In genomic region chr4:47483722-47484121, GRCh38 we compare ENCODE assay signal across 12 cellular contexts. TPM values are rescaled to one million over a fixed set of nuclear protein-coding genes. Genes with fewer than 3 reads are reported as not detected.
DNase-seq lines count a peak whose midpoint lies in the region; ATAC-seq, FAIRE-seq and TF ChIP-seq lines count a peak whose summit lies in the region.
"Had no signal": no experiment of that assay in that cellular context is flagged by ENCODE, and none has a peak within 500 bp of the region (broad histone marks: within the 10 kb centered on the region; RNA-seq: fewer than 3 reads in every experiment).

No MANE protein-coding gene starts in this region.

- H3K27me3 ChIP-seq in HepG2 (ENCODE audit: control insufficient read depth in 1 of 2, insufficient read depth in 2 of 2, low read length in 2 of 2) (peaks cover 0 to 3% of the 10 kb centered on the region in 2 experiments; a peak in 1 of 5 replicates), right lobe of liver (no peaks in the 10 kb centered on the region), vagina (no peaks in the 10 kb centered on the region)
- H3K27me3 ChIP-seq: cardiac muscle cell had no signal

- H3K36me3 ChIP-seq in HepG2 (replicated peaks in 1 of 2; ENCODE audit: control insufficient read depth in 1 of 2, insufficient read depth in 2 of 2, low read length in 2 of 2) (no peaks in the 10 kb centered on the region), right lobe of liver (no peaks in the 10 kb centered on the region), vagina (no peaks in the 10 kb centered on the region)
- H3K36me3 ChIP-seq: cardiac muscle cell had no signal

- TF ChIP-seq CTCF in HepG2 (CRISPR knock-in tag; IDR thresholded peaks at IDR 0.05) (no peak), right lobe of liver (IDR thresholded peaks at IDR 0.05) (no peak), vagina (IDR thresholded peaks at IDR 0.05) (no peak)

- no peak for FAIRE-seq in HepG2 (lab: Jason Lieb, UNC)

- TF ChIP-seq POLR2A in HepG2 (IDR thresholded peaks at IDR 0.05; ENCODE audit: insufficient read depth in 1 of 2, low read depth in 2 of 2, low read length in 2 of 2) (no peak), right lobe of liver (IDR thresholded peaks at IDR 0.05) (no peak), vagina (IDR thresholded peaks at IDR 0.05) (no peak)

- H3K27ac Mint-ChIP-seq in activated T-helper 1 cell treated with anti-CD3 and anti-CD28 coated beads, Interleukin-12 subunit alpha, Interleukin-12 subunit beta, Interleukin-2, Interleukin-4 antibody, amounts not matched to agents 30 ng/mL and 10 ng/mL and 1 ng/mL, durations not matched to agents 14 hours and 24 hours and 36 hours, result no peak overlapping the region

- no peaks in the 10 kb centered on the region for H3K36me3 Mint-ChIP-seq in activated T-helper 1 cell treated with anti-CD3 and anti-CD28 coated beads, Interleukin-12 subunit alpha, Interleukin-12 subunit beta, Interleukin-2, Interleukin-4 antibody, amounts not matched to agents 30 ng/mL and 10 ng/mL and 1 ng/mL, durations not matched to agents 14 hours and 24 hours and 36 hours (ENCODE audit: low read depth)

- WGBS in HepG2 (ENCODE audit: low lambda C conversion rate), result 0% methylated on average over 3 of the region's 3 CpGs
- 91% methylated on average over 2 of the region's 3 CpGs for WGBS in right lobe of liver (ENCODE audit: insufficient coverage, low coverage, low lambda C conversion rate, missing lambda C conversion rate)

- CTCF ChIA-PET in HepG2 (lab: Yijun Ruan, JAX; ENCODE audit: low intra/inter-chr PET ratio, low total read pairs), result no interaction called here

- H3K9me3 Mint-ChIP-seq in activated T-helper 1 cell treated with anti-CD3 and anti-CD28 coated beads, Interleukin-12 subunit alpha, Interleukin-12 subunit beta, Interleukin-2, Interleukin-4 antibody, amounts not matched to agents 30 ng/mL and 10 ng/mL and 1 ng/mL, durations not matched to agents 14 hours and 24 hours and 36 hours, result no peaks in the 10 kb centered on the region

- no peak overlapping the region for H3K27ac ChIP-seq in HepG2 (ENCODE audit: extremely low read length, insufficient read depth, low read length)
- no peak overlapping the region for H3K27ac ChIP-seq in right lobe of liver
- peak overlapping the region; percentile 93 for H3K27ac ChIP-seq in vagina
- H3K27ac ChIP-seq: cardiac muscle cell had no signal

- H2AFZ ChIP-seq in HepG2 (ENCODE audit: low read length), result peak overlapping the region; percentile 80

- H3K4me1 ChIP-seq in HepG2 (ENCODE audit: insufficient read depth, low read length) (peaks cover 20% of the 10 kb centered on the region), right lobe of liver (peaks cover 0 to 6% (median 1%) of the 10 kb centered on the region in 4 donors), vagina (peaks cover 35% of the 10 kb centered on the region)

- H3K79me2 ChIP-seq in HepG2 (ENCODE audit: insufficient read depth, low read length), result no peaks in the 10 kb centered on the region

- H3K4me3 ChIP-seq in HepG2 (replicated peaks in 1 of 3; ENCODE audit: insufficient read depth in 1 of 3, low read depth in 2 of 3, low read length in 3 of 3) (no peak overlapping the region), right lobe of liver (no peak overlapping the region), vagina (no peak overlapping the region)
- H3K4me3 ChIP-seq: cardiac muscle cell had no signal

- DNase-seq in HepG2 (ENCODE audit: low spot score), result no peak
- DNase-seq in right lobe of liver, result no peak
- DNase-seq in activated T-helper 1 cell treated with anti-CD3 and anti-CD28 coated beads, Interleukin-12 subunit alpha, Interleukin-12 subunit beta, Interleukin-2, Interleukin-4 antibody, amounts not matched to agents 30 ng/mL and 10 ng/mL and 1 ng/mL, durations not matched to agents 14 hours and 24 hours and 36 hours (ENCODE audit: low spot score), result no peak
- DNase-seq in kidney tubule cell (ENCODE audit: low spot score), result peak; percentile 74
- DNase-seq in vagina (ENCODE audit: extremely low spot score in 2 of 2), result no peak
- no peak for DNase-seq in activated naive CD4-positive, alpha-beta T cell treated with Interleukin-2 at 50 U/mL for 16 hours
- DNase-seq in stimulated activated naive CD8-positive, alpha-beta T cell treated with anti-CD3 and anti-CD28 coated beads, Interleukin-15, Interleukin-2, amounts not matched to agents 100 U/mL and 50 U/mL, for 24 hours, result no peak
- DNase-seq: activated CD8-positive, alpha-beta memory T cell treated with anti-CD3 and anti-CD28 coated beads for 24 hours; NCI-H187 had no signal

- intact Hi-C loops in HepG2 (cut with micrococcal nuclease; ENCODE audit: unreplicated experiment) (loop anchor here (2.0 kb wide), 1 partner anchor 21 kb away; the partner anchor contains the start of gene COMMD8), right lobe of liver (cut with DNase I) (no loop called here), vagina (cut with DNase I) (no loop called here)
- intact Hi-C loops in activated T-helper 1 cell treated with anti-CD3 and anti-CD28 coated beads, Interleukin-12 subunit alpha, Interleukin-12 subunit beta, Interleukin-2, Interleukin-4 antibody, amounts not matched to agents 30 ng/mL and 10 ng/mL and 1 ng/mL, durations not matched to agents 14 hours and 24 hours and 36 hours (cut with micrococcal nuclease), result loop anchor here (2.0 to 10.0 kb wide), 3 partner anchors 47 to 641 kb away; no protein-coding TSS in a partner anchor

- POLR2A ChIA-PET in HepG2 (lab: Yijun Ruan, JAX), result interaction anchor here (2.2 kb wide), 1 partner anchor 21 kb away, joined by 15 read pairs; the partner anchor contains the start of gene COMMD8

- H3K4me2 ChIP-seq in HepG2 (ENCODE audit: low read depth, low read length), result peak overlapping the region; percentile 89

- peak; percentile 4; the same call in 1 of the 3 replicates for ATAC-seq in HepG2
- no peak for ATAC-seq in right lobe of liver
- no peak for ATAC-seq in GM21381 (IDR thresholded peaks at IDR 0.05; ENCODE audit: unreplicated experiment)
- ATAC-seq in stimulated activated naive CD8-positive, alpha-beta T cell treated with anti-CD3 and anti-CD28 coated beads, Interleukin-15, Interleukin-2, amounts not matched to agents 100 U/mL and 50 U/mL, for 24 hours, result no peak
- ATAC-seq: Panc1 had no signal

- H4K20me1 ChIP-seq in HepG2 (ENCODE audit: insufficient read depth, low read length), result no peaks in the 10 kb centered on the region

- H3K9me3 ChIP-seq in HepG2 (ENCODE audit: low read length) (no peaks in the 10 kb centered on the region), right lobe of liver (no peaks in the 10 kb centered on the region), vagina (no peaks in the 10 kb centered on the region)

- in situ Hi-C loops in HepG2 (cut with HindIII; ENCODE audit: extremely low pct_ligation_motif_present, low pct_unique_long_range_greater_than_20kb), result no loop called here

- H3K4me3 Mint-ChIP-seq in activated T-helper 1 cell treated with anti-CD3 and anti-CD28 coated beads, Interleukin-12 subunit alpha, Interleukin-12 subunit beta, Interleukin-2, Interleukin-4 antibody, amounts not matched to agents 30 ng/mL and 10 ng/mL and 1 ng/mL, durations not matched to agents 14 hours and 24 hours and 36 hours, result peak overlapping the region; percentile 92

- peaks cover 27% of the 10 kb centered on the region for H3K4me1 Mint-ChIP-seq in activated T-helper 1 cell treated with anti-CD3 and anti-CD28 coated beads, Interleukin-12 subunit alpha, Interleukin-12 subunit beta, Interleukin-2, Interleukin-4 antibody, amounts not matched to agents 30 ng/mL and 10 ng/mL and 1 ng/mL, durations not matched to agents 14 hours and 24 hours and 36 hours (ENCODE audit: low read depth)

- TF ChIP-seq EP300 in HepG2 (IDR thresholded peaks at IDR 0.05; ENCODE audit: low read depth in 2 of 2, low read length in 2 of 2) (no peak), HepG2 (CRISPR knock-in tag; IDR thresholded peaks at IDR 0.05; ENCODE audit: borderline replicate concordance) (no peak)

- H3K9ac ChIP-seq in HepG2 (ENCODE audit: insufficient read depth, low read depth, low read length), result no peak overlapping the region

- BruUV-seq in HepG2 (replicated peaks; lab: Mats Ljungman, UMichigan), result no TSS peak

- H3K27me3 Mint-ChIP-seq in activated T-helper 1 cell treated with anti-CD3 and anti-CD28 coated beads, Interleukin-12 subunit alpha, Interleukin-12 subunit beta, Interleukin-2, Interleukin-4 antibody, amounts not matched to agents 30 ng/mL and 10 ng/mL and 1 ng/mL, durations not matched to agents 14 hours and 24 hours and 36 hours (ENCODE audit: insufficient read depth), result peaks cover 13% of the 10 kb centered on the region

- no peak for TF ChIP-seq RAD21 in HepG2 (CRISPR knock-in tag; IDR thresholded peaks at IDR 0.05)

RNA-seq across cellular contexts. Expression of gene ATP10D, which starts 1.4 kb away (rescaled TPM):
- total RNA-seq in HepG2 (2016; rRNA removed; fragmentation: Illumina TruSeq; extraction: Trizol) (5.2 and 9.8 TPM in 2 replicates), right lobe of liver (10 to 100 TPM in 2 of 6 experiments, 1 to 10 TPM in 4; 5.1 to 14.0 (median 8.5) TPM), vagina (25.3 TPM)
- 0.97 and 1.0 TPM in 2 replicates for total RNA-seq in HepG2 (2016; cell fraction: cytosol; rRNA removed; fragmentation: Illumina TruSeq; extraction: Trizol; ENCODE audit: low read depth)
- 5.4 and 8.4 TPM in 2 replicates for total RNA-seq in HepG2 (2016; cell fraction: insoluble cytoplasmic fraction; rRNA removed; fragmentation: Illumina TruSeq; extraction: Trizol)
- 1.8 and 2.2 TPM in 2 replicates for total RNA-seq in HepG2 (2016; cell fraction: membrane; rRNA removed; fragmentation: Illumina TruSeq; extraction: Trizol)
- 15.8 and 16.4 TPM in 2 replicates for total RNA-seq in HepG2 (2016; cell fraction: nucleus; rRNA removed; fragmentation: Illumina TruSeq; extraction: Trizol)
- 2.2 and 3.4 TPM in 2 replicates for polyA plus RNA-seq in HepG2 (2011; rRNA removed)
- polyA plus RNA-seq in HepG2 (2011; cell fraction: cytosol; rRNA removed), result 1.2 and 3.3 TPM in 2 replicates
- polyA plus RNA-seq in HepG2 (2011; cell fraction: nucleus; rRNA removed), result 2.2 and 2.6 TPM in 2 replicates
- 0.78 and 1.7 TPM in 2 replicates for polyA plus RNA-seq in HepG2 (2012)
- 0.28 and 0.29 TPM in 2 replicates for polyA plus RNA-seq in HepG2 (2016; cell fraction: cytosol; fragmentation: Illumina TruSeq; extraction: Trizol; ENCODE audit: low read depth)
- polyA plus RNA-seq in HepG2 (2016; cell fraction: insoluble cytoplasmic fraction; fragmentation: Illumina TruSeq; extraction: Trizol; ENCODE audit: low read depth), result 3.1 and 4.5 TPM in 2 replicates
- polyA plus RNA-seq in HepG2 (2016; cell fraction: membrane; fragmentation: Illumina TruSeq; extraction: Trizol; ENCODE audit: low read depth), result 0.54 and 1.1 TPM in 2 replicates
- 10.4 and 11.5 TPM in 2 replicates for polyA plus RNA-seq in HepG2 (2016; cell fraction: nucleus; fragmentation: Illumina TruSeq; extraction: Trizol; ENCODE audit: insufficient read depth, low read depth)
- polyA minus RNA-seq in HepG2 (2011; rRNA and poly(A)+ RNA removed; ENCODE audit: low replicate concordance), result 15.9 and 46.4 TPM in 2 replicates
- 3.1 and 3.3 TPM in 2 replicates for polyA minus RNA-seq in HepG2 (2011; cell fraction: cytosol; rRNA and poly(A)+ RNA removed)
- polyA minus RNA-seq in HepG2 (2011; cell fraction: nucleus; rRNA and poly(A)+ RNA removed), result 9.0 and 10.7 TPM in 2 replicates
- total RNA-seq in activated T-helper 1 cell treated with anti-CD3 and anti-CD28 coated beads, Interleukin-12 subunit alpha, Interleukin-12 subunit beta, Interleukin-2, Interleukin-4 antibody, amounts not matched to agents 30 ng/mL and 10 ng/mL and 1 ng/mL, durations not matched to agents 14 hours and 24 hours and 36 hours, result 1.6 and 1.9 TPM in 2 replicates

RNA-seq across cellular contexts. Expression of gene COMMD8, which starts 20.2 kb away (rescaled TPM):
- total RNA-seq in HepG2 (2016; rRNA removed; fragmentation: Illumina TruSeq; extraction: Trizol) (20.3 and 32.7 TPM in 2 replicates), right lobe of liver (1 to 10 TPM; 4.5 to 9.2 (median 7.0) TPM), vagina (8.8 TPM)
- total RNA-seq in HepG2 (2016; cell fraction: cytosol; rRNA removed; fragmentation: Illumina TruSeq; extraction: Trizol; ENCODE audit: low read depth), result 6.5 and 6.6 TPM in 2 replicates
- 20.6 and 32.7 TPM in 2 replicates for total RNA-seq in HepG2 (2016; cell fraction: insoluble cytoplasmic fraction; rRNA removed; fragmentation: Illumina TruSeq; extraction: Trizol)
- total RNA-seq in HepG2 (2016; cell fraction: membrane; rRNA removed; fragmentation: Illumina TruSeq; extraction: Trizol), result 12.0 and 12.7 TPM in 2 replicates
- 8.3 and 10.5 TPM in 2 replicates for total RNA-seq in HepG2 (2016; cell fraction: nucleus; rRNA removed; fragmentation: Illumina TruSeq; extraction: Trizol)
- polyA plus RNA-seq in HepG2 (2011; rRNA removed), result 5.1 and 7.1 TPM in 2 replicates
- 1.8 and 3.1 TPM in 2 replicates for polyA plus RNA-seq in HepG2 (2011; cell fraction: cytosol; rRNA removed)
- 0.88 and 2.4 TPM in 2 replicates for polyA plus RNA-seq in HepG2 (2011; cell fraction: nucleus; rRNA removed)
- polyA plus RNA-seq in HepG2 (2012), result 7.7 and 7.8 TPM in 2 replicates
- polyA plus RNA-seq in HepG2 (2016; cell fraction: cytosol; fragmentation: Illumina TruSeq; extraction: Trizol; ENCODE audit: low read depth), result 8.2 and 8.5 TPM in 2 replicates
- polyA plus RNA-seq in HepG2 (2016; cell fraction: insoluble cytoplasmic fraction; fragmentation: Illumina TruSeq; extraction: Trizol; ENCODE audit: low read depth), result 32.4 and 37.3 TPM in 2 replicates
- polyA plus RNA-seq in HepG2 (2016; cell fraction: membrane; fragmentation: Illumina TruSeq; extraction: Trizol; ENCODE audit: low read depth), result 12.5 and 13.7 TPM in 2 replicates
- 15.2 and 15.6 TPM in 2 replicates for polyA plus RNA-seq in HepG2 (2016; cell fraction: nucleus; fragmentation: Illumina TruSeq; extraction: Trizol; ENCODE audit: insufficient read depth, low read depth)
- 0.16 and 1.5 TPM in 2 replicates for polyA minus RNA-seq in HepG2 (2011; rRNA and poly(A)+ RNA removed; ENCODE audit: low replicate concordance)
- 2.8 and 3.3 TPM in 2 replicates for polyA minus RNA-seq in HepG2 (2011; cell fraction: cytosol; rRNA and poly(A)+ RNA removed)
- 4.5 and 6.3 TPM in 2 replicates for polyA minus RNA-seq in HepG2 (2011; cell fraction: nucleus; rRNA and poly(A)+ RNA removed)
- 15.8 and 15.9 TPM in 2 replicates for total RNA-seq in activated T-helper 1 cell treated with anti-CD3 and anti-CD28 coated beads, Interleukin-12 subunit alpha, Interleukin-12 subunit beta, Interleukin-2, Interleukin-4 antibody, amounts not matched to agents 30 ng/mL and 10 ng/mL and 1 ng/mL, durations not matched to agents 14 hours and 24 hours and 36 hours

Comparison
In these comparisons a context has a peak if more than half of its experiments do, and no peak if none do; other contexts are left out.
1. intact Hi-C loops: an anchor here in HepG2 (2.0 kb wide) and activated T-helper 1 cell treated with anti-CD3 and anti-CD28 coated beads, Interleukin-12 subunit alpha, Interleukin-12 subunit beta, Interleukin-2, Interleukin-4 antibody, amounts not matched to agents 30 ng/mL and 10 ng/mL and 1 ng/mL, durations not matched to agents 14 hours and 24 hours and 36 hours (2.0 to 10.0 kb wide); none called in right lobe of liver and vagina.